ENCODE assay signal across 20 cellular contexts in the genomic region with DNA sequence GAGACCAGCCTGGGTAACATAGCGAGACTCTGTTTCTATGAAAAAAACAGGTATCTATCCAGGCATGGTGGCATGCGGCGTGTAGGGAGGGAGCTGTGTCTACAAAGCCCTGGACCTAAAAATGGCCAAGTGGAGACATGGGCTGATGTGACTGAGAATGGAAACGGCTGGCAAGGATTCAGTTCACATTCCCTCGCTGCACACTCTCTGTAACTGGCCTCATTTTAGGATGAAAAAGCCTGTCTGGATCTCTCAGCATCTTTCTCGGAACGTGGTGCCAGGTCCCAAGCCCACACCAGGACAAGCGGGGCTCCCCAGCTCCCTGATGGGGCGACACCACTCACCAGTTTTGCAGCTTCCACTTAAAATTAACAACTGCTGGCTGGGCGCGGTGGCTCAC. TPM values are rescaled to one million over a fixed set of nuclear protein-coding genes. Genes with fewer than 3 reads are reported as not detected.
DNase-seq lines count a peak whose midpoint lies in the region; ATAC-seq and TF ChIP-seq lines count a peak whose summit lies in the region.
"Had no signal": no experiment of that assay in that cellular context is flagged by ENCODE, and none has a peak within 500 bp of the region (broad histone marks: within the 10 kb centered on the region; RNA-seq: fewer than 3 reads in every experiment).

No MANE protein-coding gene starts in this region.

- H3K27ac Mint-ChIP-seq in H9, result peak overlapping the region in 1 of 3 experiments; percentile 39; a peak in 1 of 7 replicates
- H3K27ac Mint-ChIP-seq: IgD-negative memory B cell had no signal

- no peak overlapping the region for H2BK20ac ChIP-seq in H9 (ENCODE audit: low read depth, low read length, poor library complexity, severe bottlenecking)

- ATAC-seq in GM18517 (IDR thresholded peaks at IDR 0.05; ENCODE audit: unreplicated experiment), result no peak

- H3K79me1 ChIP-seq in H9 (ENCODE audit: insufficient read depth, low read depth, low read length, poor library complexity, severe bottlenecking), result no peaks in the 10 kb centered on the region
- peaks cover 9% of the 10 kb centered on the region for H3K79me1 ChIP-seq in neuronal stem cell (ENCODE audit: low read depth, low read length)

- H3K4me1 ChIP-seq in BLaER1 (peaks cover 88% of the 10 kb centered on the region), H9 (ENCODE audit: insufficient read depth, low read length) (no peaks in the 10 kb centered on the region), neuronal stem cell (ENCODE audit: control insufficient read depth in 2 of 2, insufficient read depth in 1 of 2, low read depth in 1 of 2, low read length in 2 of 2) (peaks cover 10 to 15% of the 10 kb centered on the region in 2 donors)

- no peak overlapping the region for H2BK12ac ChIP-seq in H9 (ENCODE audit: insufficient read length, low read depth, low read length)
- no peak overlapping the region for H2BK12ac ChIP-seq in neuronal stem cell (ENCODE audit: low read length)

- H3K79me2 ChIP-seq in H9 (ENCODE audit: insufficient read depth, low read length), result no peaks in the 10 kb centered on the region

- peaks cover 3% of the 10 kb centered on the region for H3K23me2 ChIP-seq in H9 (ENCODE audit: insufficient read length, low read depth, low read length, poor library complexity, severe bottlenecking)

- WGBS in H9 (ENCODE audit: extremely low coverage, insufficient read length, low lambda C conversion rate), result no CpG with 5 or more reads among the region's 11 CpGs
- no CpG with 5 or more reads among the region's 11 CpGs for WGBS in neuronal stem cell (ENCODE audit: extremely low coverage in 2 of 2, insufficient read length in 2 of 2, insufficient replicate concordance in 1 of 2), 2 donors

- H3K9me3 ChIP-seq in BLaER1 (no peaks in the 10 kb centered on the region), H9 (ENCODE audit: control insufficient read depth, low read depth, low read length) (no peaks in the 10 kb centered on the region), neuronal stem cell (replicated peaks in 1 of 2; ENCODE audit: control insufficient read depth in 2 of 2, insufficient read depth in 1 of 2, low read depth in 1 of 2, low read length in 2 of 2) (no peaks in the 10 kb centered on the region), MG63 (no peaks in the 10 kb centered on the region)

- H3K27ac ChIP-seq in BLaER1 (no peak overlapping the region), H9 (ENCODE audit: insufficient read length, low read depth, low read length) (no peak overlapping the region), dorsolateral prefrontal cortex (peak overlapping the region in 30 of 59 donors; percentile 12 to 91 (median 45)), neuronal stem cell (replicated peaks; ENCODE audit: low read length) (no peak overlapping the region)
- H3K27ac ChIP-seq: C4-2B had no signal

- no peak overlapping the region for H2BK5ac ChIP-seq in H9 (ENCODE audit: insufficient read length, low read length)
- H2BK5ac ChIP-seq in neuronal stem cell (ENCODE audit: low read length), result peak overlapping the region; percentile 39

- H3K18ac ChIP-seq in H9 (ENCODE audit: insufficient read length, low read depth, low read length) (no peak overlapping the region), neuronal stem cell (ENCODE audit: low read length) (no peak overlapping the region)

- no peak overlapping the region for H4K5ac ChIP-seq in H9 (ENCODE audit: insufficient read length, low read depth, low read length)

- no peak overlapping the region for H3K56ac ChIP-seq in H9 (ENCODE audit: insufficient read length, low read depth, low read length)

- H3K27me3 Mint-ChIP-seq in H9 (ENCODE audit: low read depth), result peaks cover 8% of the 10 kb centered on the region; the same call in 1 of the 2 replicates

- H4K8ac ChIP-seq in H9 (replicated peaks; ENCODE audit: insufficient read length, low read depth, low read length) (no peak overlapping the region), neuronal stem cell (ENCODE audit: low read depth, low read length) (no peak overlapping the region)

- H3T11ph ChIP-seq in H9 (ENCODE audit: low read length), result no peak overlapping the region

- peaks cover 0 to 5% of the 10 kb centered on the region in 2 experiments; a peak in 1 of 4 replicates for H3K4me1 Mint-ChIP-seq in H9

- TF ChIP-seq CTCF in H9 (conservative IDR thresholded peaks at IDR 0.05), result no peak
- no peak for TF ChIP-seq CTCF in dorsolateral prefrontal cortex (IDR thresholded peaks at IDR 0.05 in 54 of 56, conservative IDR thresholded peaks at IDR 0.05 in 2 of 56; ENCODE audit: low read depth in 1 of 56, partially characterized antibody in 56 of 56)

- no peak overlapping the region for H3K4me3 ChIP-seq in BLaER1
- no peak overlapping the region for H3K4me3 ChIP-seq in dorsolateral prefrontal cortex
- H3K4me3 ChIP-seq in neuronal stem cell (ENCODE audit: low read length in 2 of 2), result no peak overlapping the region
- H3K4me3 ChIP-seq in MG63, result no peak overlapping the region

- H2AK5ac ChIP-seq in H9 (ENCODE audit: insufficient read length, low read length) (no peak overlapping the region), neuronal stem cell (ENCODE audit: low read depth, low read length) (no peak overlapping the region)

- H3K27me3 ChIP-seq in BLaER1, result peaks cover 18% of the 10 kb centered on the region; the same call in 1 of the 2 replicates
- H3K27me3 ChIP-seq in H9 (ENCODE audit: insufficient read depth, low read length), result no peaks in the 10 kb centered on the region
- H3K27me3 ChIP-seq in dorsolateral prefrontal cortex, result no peaks in the 10 kb centered on the region
- H3K27me3 ChIP-seq in neuronal stem cell (ENCODE audit: control insufficient read depth in 3 of 3, insufficient read depth in 3 of 3, low read depth in 1 of 3, low read length in 3 of 3), result peaks cover 0 to 3% (median 0%) of the 10 kb centered on the region in 3 experiments
- H3K27me3 ChIP-seq in MG63, result no peaks in the 10 kb centered on the region

- no peak overlapping the region for H2BK15ac ChIP-seq in H9 (ENCODE audit: low read depth, low read length)
- H2BK15ac ChIP-seq in neuronal stem cell (ENCODE audit: low read length), result no peak overlapping the region

- no peak overlapping the region for H3K4me3 Mint-ChIP-seq in H9
- H3K4me3 Mint-ChIP-seq: IgD-negative memory B cell had no signal

- H4K91ac ChIP-seq in H9 (ENCODE audit: insufficient read length, low read depth, low read length) (no peak overlapping the region), neuronal stem cell (ENCODE audit: low read depth, low read length, poor library complexity) (no peak overlapping the region)

- H3K36me3 ChIP-seq in BLaER1 (no peaks in the 10 kb centered on the region), neuronal stem cell (replicated peaks in 1 of 2; ENCODE audit: control insufficient read depth in 2 of 2, insufficient read depth in 2 of 2, low read length in 2 of 2) (no peaks in the 10 kb centered on the region), MG63 (no peaks in the 10 kb centered on the region)

- H3K14ac ChIP-seq in H9 (ENCODE audit: insufficient read depth, low read length) (no peak overlapping the region), neuronal stem cell (ENCODE audit: low read length) (no peak overlapping the region)

- peaks cover 0 to 2% (median 0%) of the 10 kb centered on the region in 3 experiments; a peak in 1 of 7 replicates for H3K36me3 Mint-ChIP-seq in H9 (ENCODE audit: insufficient read depth in 1 of 3, low read depth in 3 of 3)

- H3K4ac ChIP-seq in H9 (ENCODE audit: low read depth, low read length) (no peak overlapping the region), neuronal stem cell (ENCODE audit: low read length) (no peak overlapping the region)

- intact Hi-C loops in dorsolateral prefrontal cortex (cut with DNase I), result loop anchor here in 1 of 2 donors (5.0 kb wide), 1 partner anchor 112 kb away; no protein-coding TSS in a partner anchor

- H4K20me1 ChIP-seq in BLaER1 (peaks cover 80% of the 10 kb centered on the region), H9 (ENCODE audit: control insufficient read depth, insufficient read depth, insufficient read length) (no peaks in the 10 kb centered on the region)

- no peaks in the 10 kb centered on the region for H3K9me3 Mint-ChIP-seq in H9
- H3K9me3 Mint-ChIP-seq: IgD-negative memory B cell had no signal

- H3K4me2 ChIP-seq in BLaER1 (peak overlapping the region; percentile 98), H9 (ENCODE audit: insufficient read depth, insufficient read length, low read length) (no peak overlapping the region), neuronal stem cell (ENCODE audit: insufficient read depth, low read length, poor library complexity, severe bottlenecking) (no peak overlapping the region)

- H2AFZ ChIP-seq in H9 (ENCODE audit: low read length) (no peak overlapping the region), neuronal stem cell (ENCODE audit: low read length) (no peak overlapping the region)

- DNase-seq in H9 (peak; percentile 17), dorsolateral prefrontal cortex (peak in 3 of 10 donors; percentile 56 to 62 (median 58)), neuronal stem cell (ENCODE audit: low spot score) (no peak), MG63 (no peak)
- no peak for DNase-seq in activated CD4-positive, alpha-beta T cell treated with anti-CD3 and anti-CD28 coated beads, Interleukin-2, amount 50 U/mL, for 1 hour
- DNase-seq: DMS153; GF-D8; HCEC 1CT; Kasumi-1; NCI-H1092 treated with DMSO at 0.1 percent for 48 hours; NCI-H1694; NCI-H2081 treated with DMSO at 0.1 percent for 48 hours; NK-92 treated with Interleukin-12 subunit alpha and Interleukin-12 subunit beta, amount 100 ng/mL, for 24 hours had no signal

- H3K23ac ChIP-seq in H9 (ENCODE audit: insufficient read length, low read depth, low read length) (no peak overlapping the region), neuronal stem cell (ENCODE audit: low read depth, low read length, poor library complexity) (no peak overlapping the region)

- H2BK120ac ChIP-seq in H9 (ENCODE audit: low read depth, low read length, poor library complexity, severe bottlenecking) (no peak overlapping the region), neuronal stem cell (ENCODE audit: low read depth, low read length) (no peak overlapping the region)

- H3K9ac ChIP-seq in BLaER1 (no peak overlapping the region), H9 (ENCODE audit: extremely low read depth, insufficient read length, low read length) (no peak overlapping the region), neuronal stem cell (ENCODE audit: low read depth, low read length, poor library complexity) (no peak overlapping the region)

RNA-seq across cellular contexts. Expression of a gene that starts 13.4 kb away (rescaled TPM):
- total RNA-seq in H9 (2021) (13.5 and 15.3 TPM in 2 replicates), dorsolateral prefrontal cortex (10 to 100 TPM; 22.2 to 94.1 (median 36.5) TPM)
- polyA plus RNA-seq in neuronal stem cell (2013, experiment 1 of 2), result 21.1 TPM
- 19.9 TPM for polyA plus RNA-seq in neuronal stem cell (2013, experiment 2 of 2)
- total RNA-seq in MG63 (2014; rRNA removed; shearing (Covaris generic); ENCODE audit: low replicate concordance), result 1.2 TPM in 2 replicates

RNA-seq across cellular contexts. Expression of a gene that starts 13.7 kb away (rescaled TPM):
- total RNA-seq in H9 (2021), result 1.8 and 2.0 TPM in 2 replicates
- total RNA-seq in dorsolateral prefrontal cortex, result 10 to 100 TPM in 110 of 120 experiments, 1 to 10 TPM in 10; 7.0 to 34.3 (median 16.0) TPM
- polyA plus RNA-seq in neuronal stem cell (2013, experiment 1 of 2), result 0.61 TPM
- polyA plus RNA-seq in neuronal stem cell (2013, experiment 2 of 2), result 0.64 TPM
- total RNA-seq in MG63 (2014; rRNA removed; shearing (Covaris generic); ENCODE audit: low replicate concordance), result not detected in 2 replicates

RNA-seq across cellular contexts. Expression of a gene that starts 31.6 kb away (rescaled TPM):
- 0.77 and 0.90 TPM in 2 replicates for total RNA-seq in H9 (2021)
- under 1 TPM in 5 of 120 experiments, not detected in 115; 0.18 to 0.43 (median 0.25) TPM for total RNA-seq in dorsolateral prefrontal cortex
- 0.03 TPM for polyA plus RNA-seq in neuronal stem cell (2013, experiment 1 of 2)
- polyA plus RNA-seq in neuronal stem cell (2013, experiment 2 of 2), result 0.04 TPM
- total RNA-seq in MG63 (2014; rRNA removed; shearing (Covaris generic); ENCODE audit: low replicate concordance), result not detected in 2 replicates
- total RNA-seq: A673, NCI-H460, Right ventricle myocardium superior had no signal
- polyA plus RNA-seq: IgD-negative memory B cell had no signal

RNA-seq across cellular contexts. Expression of a gene that starts 49.6 kb away (rescaled TPM):
- 46.3 and 51.0 TPM in 2 replicates for total RNA-seq in H9 (2021)
- total RNA-seq in dorsolateral prefrontal cortex, result 100 to 1,000 TPM; 113 to 445 (median 234) TPM
- polyA plus RNA-seq in neuronal stem cell (2013, experiment 1 of 2), result 46.8 TPM
- polyA plus RNA-seq in neuronal stem cell (2013, experiment 2 of 2), result 45.0 TPM
- 21.7 and 29.1 TPM in 2 replicates for total RNA-seq in MG63 (2014; rRNA removed; shearing (Covaris generic); ENCODE audit: low replicate concordance)

Comparison
In these comparisons a context has a peak if more than half of its experiments do, and no peak if none do; other contexts are left out.
1. H3K27ac ChIP-seq: peak in dorsolateral prefrontal cortex (30 of 59); none in BLaER1 (single experiment), H9 (single experiment) and neuronal stem cell (single experiment).